Comparison of ENCODE assay signal across 1 cellular context in the genomic region with DNA sequence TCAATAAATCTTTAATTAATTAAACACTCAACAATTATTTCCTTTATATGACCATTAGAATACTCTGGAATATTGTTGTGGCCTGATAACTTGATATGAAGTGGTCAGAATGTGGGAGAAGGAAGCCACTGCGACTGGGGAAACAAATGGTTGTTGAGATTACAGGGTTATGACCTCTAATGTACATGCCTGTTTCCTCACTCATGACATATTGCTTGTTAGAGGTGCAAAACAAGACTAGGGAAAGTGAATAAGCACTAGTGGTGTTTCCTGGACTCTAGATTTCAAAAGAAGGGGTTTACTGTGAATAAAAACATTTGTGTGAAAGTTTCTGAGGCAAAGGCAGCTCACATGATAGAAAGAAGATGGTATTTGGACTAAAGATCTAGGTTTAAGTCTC.
TF ChIP-seq lines count a peak whose summit lies in the region.

No MANE protein-coding gene starts in this region.

TF ChIP-seq in endothelial cell of umbilical vein, 7 proteins besides CTCF, POLR2A, EP300 and RAD21 (continued from another document):
- TF ChIP-seq MAX (IDR thresholded peaks at IDR 0.05; ENCODE audit: insufficient read depth, insufficient read length) (no peak), EZH2 (IDR thresholded peaks at IDR 0.05; ENCODE audit: borderline replicate concordance, low read depth, low read length, severe bottlenecking) (no peak), MYC (IDR thresholded peaks at IDR 0.05; ENCODE audit: low read depth, low read length) (no peak), JUN (IDR thresholded peaks at IDR 0.05; ENCODE audit: borderline replicate concordance, insufficient read depth, insufficient read length, low read depth) (peak; percentile 27), GATA2 (IDR thresholded peaks at IDR 0.05; ENCODE audit: insufficient read depth, insufficient read length, low read depth, low read length) (peak; percentile 64)
TF ChIP-seq in endothelial cell of umbilical vein: peak in this region for 3.
